Comparison of ENCODE assay signal across 35 cellular contexts in the genomic region with DNA sequence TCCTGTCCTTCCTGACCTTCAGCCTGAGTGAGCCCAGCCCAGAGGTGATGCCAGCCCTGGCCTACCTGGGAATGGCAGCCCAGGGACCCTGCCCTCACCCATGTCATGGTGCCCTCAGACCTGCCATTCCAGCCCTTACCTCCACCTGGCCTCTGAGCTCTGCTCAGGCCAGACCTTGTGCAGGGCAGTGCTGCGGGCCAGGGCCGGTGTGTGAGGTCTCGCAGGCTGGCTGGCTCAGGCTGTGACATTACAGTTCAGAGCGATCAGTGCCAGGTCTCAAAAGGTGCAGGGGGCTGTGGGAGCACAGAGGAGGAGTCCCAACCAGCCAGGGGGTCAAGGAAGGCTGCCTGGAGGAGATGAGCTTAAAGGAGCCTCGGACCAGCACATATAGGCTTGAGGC. TPM values are rescaled to one million over a fixed set of nuclear protein-coding genes. Genes with fewer than 3 reads are reported as not detected.
"Had no signal": no experiment of that assay in that cellular context is flagged by ENCODE, and none has a peak within 500 bp of the region (broad histone marks: within the 10 kb centered on the region; RNA-seq: fewer than 3 reads in every experiment).

No MANE protein-coding gene starts in this region.

- H3K27ac ChIP-seq: ascending aorta, brain microvascular endothelial cell, coronary artery, gastrocnemius medialis, hepatocyte, left ventricle myocardium inferior, neutrophil, right lobe of liver, thoracic aorta, uterus had no signal

- H3K36me3 ChIP-seq: ascending aorta, brain microvascular endothelial cell, gastrocnemius medialis, left ventricle myocardium inferior, neutrophil, right lobe of liver, thoracic aorta, uterus had no signal

- H3K4me1 ChIP-seq: ascending aorta, uterus had no signal

- H3K9me3 Mint-ChIP-seq: activated naive CD4-positive, alpha-beta T cell treated with anti-CD3 and anti-CD28 coated beads, Interleukin-2, amount 10 ng/mL, durations not matched to agents 7 days and 5 days; activated naive CD8-positive, alpha-beta T cell treated with anti-CD3 and anti-CD28 coated beads, Interleukin-2, amount 10 ng/mL, durations not matched to agents 7 days and 5 days; activated T-helper 1 cell treated with anti-CD3 and anti-CD28 coated beads, Interleukin-12 subunit alpha, Interleukin-12 subunit beta, Interleukin-2, Interleukin-4 antibody, amounts not matched to agents 30 ng/mL and 10 ng/mL and 1 ng/mL, durations not matched to agents 14 hours and 24 hours and 36 hours; effector memory CD8-positive, alpha-beta T cell; natural killer cell treated with Interleukin-12 subunit alpha and Interleukin-12 subunit beta and Interleukin-15 and Interleukin-18, amount 100 ng/mL, for 72 hours; stimulated activated naive CD8-positive, alpha-beta T cell treated with anti-CD3 and anti-CD28 coated beads, Interleukin-15, Interleukin-2, amounts not matched to agents 100 ng/mL and 50 ng/mL, for 24 hours had no signal

- H3K9me3 ChIP-seq: ascending aorta, gastrocnemius medialis, left ventricle myocardium inferior, mucosa of descending colon, neutrophil, right lobe of liver, thoracic aorta, uterus had no signal

- H3K36me3 Mint-ChIP-seq: activated naive CD4-positive, alpha-beta T cell treated with anti-CD3 and anti-CD28 coated beads, Interleukin-2, amount 10 ng/mL, durations not matched to agents 7 days and 5 days; activated naive CD8-positive, alpha-beta T cell treated with anti-CD3 and anti-CD28 coated beads, Interleukin-2, amount 10 ng/mL, durations not matched to agents 7 days and 5 days; natural killer cell treated with Interleukin-12 subunit alpha and Interleukin-12 subunit beta and Interleukin-15 and Interleukin-18, amount 100 ng/mL, for 72 hours had no signal

- ATAC-seq: activated CD4-positive, CD25-positive, alpha-beta regulatory T cell treated with anti-CD3 and anti-CD28 coated beads, Interleukin-2, amount 50 U/mL, for 24 hours; effector memory CD8-positive, alpha-beta T cell; gastrocnemius medialis; mucosa of descending colon; natural killer cell treated with Interleukin-12 subunit alpha and Interleukin-12 subunit beta and Interleukin-15 and Interleukin-18, amount 100 ng/mL, for 72 hours; right lobe of liver had no signal

- H3K4me3 ChIP-seq: ascending aorta, coronary artery, dorsolateral prefrontal cortex, gastrocnemius medialis, hepatocyte, left ventricle myocardium inferior, mucosa of descending colon, right lobe of liver, thoracic aorta, uterus had no signal

- DNase-seq: activated CD4-positive, alpha-beta T cell treated with anti-CD3 and anti-CD28 coated beads for 48 hours; activated CD4-positive, alpha-beta T cell treated with anti-CD3 and anti-CD28 coated beads, Interleukin-2, amount 50 U/mL, for 48 hours; activated CD8-positive, alpha-beta memory T cell treated with anti-CD3 and anti-CD28 coated beads for 24 hours; activated effector memory CD4-positive, alpha-beta T cell treated with anti-CD3 and anti-CD28 coated beads, Interleukin-2, amount 50 U/mL, for 16 hours; activated naive CD4-positive, alpha-beta T cell treated with anti-CD3 and anti-CD28 coated beads, Interleukin-2, amount 10 ng/mL, durations not matched to agents 7 days and 5 days; activated naive CD8-positive, alpha-beta T cell treated with anti-CD3 and anti-CD28 coated beads, Interleukin-2, amount 10 ng/mL, durations not matched to agents 7 days and 5 days; activated T-cell treated with anti-CD3 and anti-CD28 coated beads, Interleukin-2, amount 50 U/mL, for 1 hour; brain microvascular endothelial cell; dorsolateral prefrontal cortex; effector memory CD8-positive, alpha-beta T cell; erythroblast; gastrocnemius medialis; islet precursor cell; left ventricle myocardium inferior; mucosa of descending colon; right lobe of liver; stimulated activated CD4-positive, alpha-beta T cell treated with anti-CD3 and anti-CD28 coated beads, Interleukin-2, amount 100 ng/mL, for 48 hours; trophoblast cell; uterus had no signal

- H3K27ac Mint-ChIP-seq: activated naive CD4-positive, alpha-beta T cell treated with anti-CD3 and anti-CD28 coated beads, Interleukin-2, amount 10 ng/mL, durations not matched to agents 7 days and 5 days; activated naive CD8-positive, alpha-beta T cell treated with anti-CD3 and anti-CD28 coated beads, Interleukin-2, amount 10 ng/mL, durations not matched to agents 7 days and 5 days; activated T-helper 1 cell treated with anti-CD3 and anti-CD28 coated beads, Interleukin-12 subunit alpha, Interleukin-12 subunit beta, Interleukin-2, Interleukin-4 antibody, amounts not matched to agents 30 ng/mL and 10 ng/mL and 1 ng/mL, durations not matched to agents 14 hours and 24 hours and 36 hours; natural killer cell treated with Interleukin-12 subunit alpha and Interleukin-12 subunit beta and Interleukin-15 and Interleukin-18, amount 100 ng/mL, for 72 hours; stimulated activated naive CD8-positive, alpha-beta T cell treated with anti-CD3 and anti-CD28 coated beads, Interleukin-15, Interleukin-2, amounts not matched to agents 100 ng/mL and 50 ng/mL, for 24 hours had no signal

- H3K27me3 ChIP-seq: ascending aorta, gastrocnemius medialis, hepatocyte, right lobe of liver, uterus had no signal

- H3K4me3 Mint-ChIP-seq: activated naive CD4-positive, alpha-beta T cell treated with anti-CD3 and anti-CD28 coated beads, Interleukin-2, amount 10 ng/mL, durations not matched to agents 7 days and 5 days; activated naive CD8-positive, alpha-beta T cell treated with anti-CD3 and anti-CD28 coated beads, Interleukin-2, amount 10 ng/mL, durations not matched to agents 7 days and 5 days; activated T-helper 1 cell treated with anti-CD3 and anti-CD28 coated beads, Interleukin-12 subunit alpha, Interleukin-12 subunit beta, Interleukin-2, Interleukin-4 antibody, amounts not matched to agents 30 ng/mL and 10 ng/mL and 1 ng/mL, durations not matched to agents 14 hours and 24 hours and 36 hours; effector memory CD8-positive, alpha-beta T cell; natural killer cell treated with Interleukin-12 subunit alpha and Interleukin-12 subunit beta and Interleukin-15 and Interleukin-18, amount 100 ng/mL, for 72 hours; stimulated activated naive CD8-positive, alpha-beta T cell treated with anti-CD3 and anti-CD28 coated beads, Interleukin-15, Interleukin-2, amounts not matched to agents 100 ng/mL and 50 ng/mL, for 24 hours had no signal

RNA-seq across cellular contexts. Expression of gene CPLX3, which starts 6.4 kb away (rescaled TPM):
- total RNA-seq: ascending aorta, gastrocnemius medialis, hepatocyte, lung microvascular endothelial cell, mesenteric fat pad, myocyte, osteocyte, posterior vena cava, right lobe of liver, skeletal muscle tissue, subcutaneous adipose tissue, thoracic aorta, uterus had no signal
- polyA plus RNA-seq: hepatocyte had no signal

RNA-seq across cellular contexts. Expression of gene LMAN1L, which starts 7.4 kb away (rescaled TPM):
- total RNA-seq: ascending aorta, gastrocnemius medialis, hepatocyte, lung microvascular endothelial cell, mesenteric fat pad, myocyte, osteocyte, posterior vena cava, right lobe of liver, skeletal muscle tissue, subcutaneous adipose tissue, thoracic aorta had no signal
- polyA plus RNA-seq: hepatocyte had no signal
